Comparison of ENCODE assay signal across 1 cellular context in the genomic region with DNA sequence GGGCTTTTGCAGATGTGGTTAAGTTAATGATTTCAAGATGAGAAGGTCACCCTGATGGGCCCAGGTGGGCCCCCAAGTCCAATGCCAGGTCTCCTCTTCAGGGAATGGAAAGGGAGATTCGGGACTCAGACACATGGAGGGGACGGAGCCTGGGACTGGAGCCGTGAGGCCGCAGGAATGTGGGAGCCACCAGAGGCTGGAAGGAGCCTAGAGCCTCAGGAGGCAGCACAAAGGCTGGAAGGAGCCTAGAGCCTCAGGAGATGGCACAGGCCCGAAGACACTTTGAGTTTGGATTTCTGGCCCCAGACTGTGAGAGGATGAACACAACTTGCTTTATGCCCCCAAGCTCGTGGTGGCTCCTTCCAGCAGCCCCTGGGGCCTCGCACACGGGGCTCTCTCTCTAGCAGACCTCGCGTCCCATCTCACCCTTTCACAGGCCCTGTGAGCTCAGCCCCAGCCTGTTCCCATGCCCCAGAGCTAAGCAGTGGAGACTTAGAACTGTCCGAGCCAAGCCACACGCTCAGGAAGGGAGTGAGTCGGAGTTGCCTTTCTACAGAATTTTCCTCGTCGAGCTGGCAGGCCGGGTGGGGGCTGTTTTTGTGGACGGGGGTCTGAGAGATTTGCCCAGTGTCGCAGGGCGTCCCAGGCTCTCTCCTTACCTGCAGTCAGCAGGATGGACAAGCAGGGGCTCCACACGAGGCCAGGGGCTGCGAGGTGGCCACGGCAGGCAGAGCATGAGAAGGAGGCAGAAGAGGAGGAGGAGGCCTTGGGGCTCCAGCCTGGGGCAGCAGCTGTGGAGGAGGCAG.
TF ChIP-seq lines count a peak whose summit lies in the region.

No MANE protein-coding gene starts in this region.

TF ChIP-seq in H1, 55 proteins besides CTCF, POLR2A, EP300 and RAD21:
- TF ChIP-seq TAF7 (optimal IDR thresholded peaks at IDR 0.05; ENCODE audit: borderline replicate concordance, low read depth, low read length) (no peak), KDM4A (IDR thresholded peaks at IDR 0.05; ENCODE audit: low read depth, low read length, severe bottlenecking) (no peak), CTBP2 (IDR thresholded peaks at IDR 0.05; ENCODE audit: borderline replicate concordance, insufficient read depth, insufficient read length, low read length) (no peak), CBX5 (IDR thresholded peaks at IDR 0.05; ENCODE audit: low read depth, low read length) (no peak), JUN (IDR thresholded peaks at IDR 0.05; ENCODE audit: low read depth, low read length) (no peak), SUZ12 (IDR thresholded peaks at IDR 0.05; ENCODE audit: low read length) (no peak), SP2 (IDR thresholded peaks at IDR 0.05; ENCODE audit: low read length) (no peak), HDAC6 (IDR thresholded peaks at IDR 0.05; ENCODE audit: low read depth, low read length) (no peak), GABPA (IDR thresholded peaks at IDR 0.05; ENCODE audit: borderline replicate concordance, insufficient read depth, low read length) (no peak), EZH2 (IDR thresholded peaks at IDR 0.05; ENCODE audit: low read depth, low read length, severe bottlenecking) (no peak), PHF8 (conservative IDR thresholded peaks at IDR 0.05; ENCODE audit: low read depth, low read length) (no peak)
